ENCODE assay signal across 22 cellular contexts in the genomic region with DNA sequence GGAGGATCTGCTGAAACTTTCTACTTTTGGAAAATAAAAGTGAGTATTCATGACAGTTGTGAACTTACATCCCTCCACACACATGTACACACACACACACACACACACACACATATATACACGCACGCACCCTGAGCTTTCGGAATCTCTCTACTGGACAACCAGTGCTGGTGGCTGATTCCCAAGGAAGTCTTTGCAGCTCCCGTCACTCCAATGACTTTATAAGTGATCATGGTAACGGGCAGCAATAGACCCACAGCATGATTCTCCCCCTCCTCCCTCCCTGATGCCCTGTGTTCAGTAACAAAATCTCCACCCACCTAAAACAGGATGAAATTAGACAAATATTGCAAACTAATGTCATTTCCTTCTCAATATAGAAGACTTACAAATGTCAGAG.
DNase-seq lines count a peak whose midpoint lies in the region; ATAC-seq and TF ChIP-seq lines count a peak whose summit lies in the region.
"Had no signal": no experiment of that assay in that cellular context is flagged by ENCODE, and none has a peak within 500 bp of the region (broad histone marks: within the 10 kb centered on the region; RNA-seq: fewer than 3 reads in every experiment).

No MANE protein-coding gene starts in this region.

- no peak for TF ChIP-seq CTCF in esophagus muscularis mucosa (IDR thresholded peaks at IDR 0.05)
- no peak for TF ChIP-seq CTCF in nephron progenitor cell (IDR thresholded peaks at IDR 0.05)
- TF ChIP-seq CTCF in smooth muscle cell (IDR thresholded peaks at IDR 0.05; ENCODE audit: borderline replicate concordance, insufficient read depth, poor library complexity, severe bottlenecking), result no peak

- H3K4me1 ChIP-seq in GM23248 (ENCODE audit: insufficient read depth) (peaks cover 36% of the 10 kb centered on the region), esophagus muscularis mucosa (no peaks in the 10 kb centered on the region), smooth muscle cell (ENCODE audit: low read depth) (no peaks in the 10 kb centered on the region)
- H3K4me1 ChIP-seq: Caco-2 had no signal

- TF ChIP-seq EP300 in esophagus muscularis mucosa (IDR thresholded peaks at IDR 0.05), result no peak

- no peak for DNase-seq in GM23248
- DNase-seq in esophagus muscularis mucosa (ENCODE audit: extremely low spot score), result peak; percentile 74
- DNase-seq in nephron progenitor cell, result no peak
- DNase-seq in smooth muscle cell (lab: John Stamatoyannopoulos, UW; ENCODE audit: unreplicated experiment), result no peak
- DNase-seq in kidney tubule cell (ENCODE audit: low spot score), result no peak
- DNase-seq in RKO (ENCODE audit: low spot score), result no peak
- DNase-seq: 8988T; Caco-2; CD4-positive, alpha-beta memory T cell; DMS 273 treated with DMSO at 0.1 percent for 48 hours; DMS79 treated with DMSO at 0.1 percent for 48 hours; NCI-H1092; NCI-H1436; NCI-H187 treated with DMSO at 0.1 percent for 48 hours; NCI-H2107; NCI-H446 treated with DMSO at 0.1 percent for 48 hours; NCI-H526 treated with DMSO at 0.1 percent for 48 hours; Right ventricle myocardium superior had no signal

- H3K4me3 ChIP-seq in GM23248 (no peak overlapping the region), esophagus muscularis mucosa (no peak overlapping the region), smooth muscle cell (no peak overlapping the region)
- H3K4me3 ChIP-seq: BLaER1 treated with 17β-estradiol and CSF1 and Interleukin-3, amounts not matched to agents 10 nM and 100 nM; K562 had no signal

- peaks cover 35% of the 10 kb centered on the region for H3K4me1 Mint-ChIP-seq in nephron progenitor cell
- H3K4me1 Mint-ChIP-seq: CD4-positive, alpha-beta memory T cell had no signal

- no peaks in the 10 kb centered on the region for H3K9me3 ChIP-seq in GM23248 (ENCODE audit: low read depth)
- no peaks in the 10 kb centered on the region for H3K9me3 ChIP-seq in esophagus muscularis mucosa
- H3K9me3 ChIP-seq in smooth muscle cell (replicated peaks; ENCODE audit: low read depth), result no peaks in the 10 kb centered on the region
- H3K9me3 ChIP-seq: Caco-2 had no signal

- WGBS in GM23248 (ENCODE audit: low coverage in 1 of 2, low lambda C conversion rate in 2 of 2, missing lambda C conversion rate in 2 of 2), 2 experiments, result 48 to 57% methylated on average over 5 of the region's 5 CpGs
- 66% methylated on average over 5 of the region's 5 CpGs for WGBS in esophagus muscularis mucosa
- 75% methylated on average over 5 of the region's 5 CpGs for WGBS in smooth muscle cell (ENCODE audit: low lambda C conversion rate)

- intact Hi-C loops in esophagus muscularis mucosa (cut with DNase I), result no loop called here

- no peaks in the 10 kb centered on the region for H3K36me3 Mint-ChIP-seq in nephron progenitor cell (ENCODE audit: low read depth)
- H3K36me3 Mint-ChIP-seq: CD4-positive, alpha-beta memory T cell had no signal

- H3F3A ChIP-seq in GM23248 (ENCODE audit: insufficient read depth), result peaks cover 10% of the 10 kb centered on the region
- H3F3A ChIP-seq in smooth muscle cell (ENCODE audit: low read depth), result no peaks in the 10 kb centered on the region

- H3K4me3 Mint-ChIP-seq in nephron progenitor cell, result no peak overlapping the region
- H3K4me3 Mint-ChIP-seq: CD4-positive, alpha-beta memory T cell had no signal

- H3K27ac ChIP-seq in GM23248 (no peak overlapping the region), esophagus muscularis mucosa (replicated peaks in 1 of 4) (no peak overlapping the region), smooth muscle cell (ENCODE audit: low read depth) (no peak overlapping the region)
- H3K27ac ChIP-seq: BLaER1 treated with 17β-estradiol and CSF1 and Interleukin-3, amounts not matched to agents 10 nM and 100 nM had no signal

- ATAC-seq in GM18520 (IDR thresholded peaks at IDR 0.05; ENCODE audit: unreplicated experiment), result no peak
- no peak for ATAC-seq in GM18511 (IDR thresholded peaks at IDR 0.05; ENCODE audit: unreplicated experiment)
- ATAC-seq: K562 had no signal

- H3K36me3 ChIP-seq in GM23248 (ENCODE audit: low read depth) (no peaks in the 10 kb centered on the region), esophagus muscularis mucosa (no peaks in the 10 kb centered on the region), smooth muscle cell (ENCODE audit: low read depth) (no peaks in the 10 kb centered on the region)
- H3K36me3 ChIP-seq: BLaER1 treated with 17β-estradiol and CSF1 and Interleukin-3, amounts not matched to agents 10 nM and 100 nM had no signal

- H3K4me2 ChIP-seq in GM23248 (ENCODE audit: unreplicated experiment) (peak overlapping the region; percentile 3), smooth muscle cell (no peak overlapping the region)
- H3K4me2 ChIP-seq: BLaER1 treated with 17β-estradiol and CSF1 and Interleukin-3, amounts not matched to agents 10 nM and 100 nM had no signal

- no peaks in the 10 kb centered on the region for H3K9me3 Mint-ChIP-seq in nephron progenitor cell

- TF ChIP-seq POLR2A in esophagus muscularis mucosa (IDR thresholded peaks at IDR 0.05; ENCODE audit: low read depth), result no peak

- H3K9ac ChIP-seq in GM23248 (no peak overlapping the region), smooth muscle cell (ENCODE audit: low read depth) (no peak overlapping the region)
- H3K9ac ChIP-seq: BLaER1 treated with 17β-estradiol and CSF1 and Interleukin-3, amounts not matched to agents 10 nM and 100 nM had no signal

- peak overlapping the region; percentile 3 for H3K27ac Mint-ChIP-seq in nephron progenitor cell
- H3K27ac Mint-ChIP-seq: CD4-positive, alpha-beta memory T cell had no signal

- H3K79me2 ChIP-seq in GM23248 (ENCODE audit: insufficient read depth) (no peaks in the 10 kb centered on the region), smooth muscle cell (ENCODE audit: low read depth) (no peaks in the 10 kb centered on the region)

- no peaks in the 10 kb centered on the region for H3K9me2 ChIP-seq in GM23248 (ENCODE audit: insufficient read depth)

- no peaks in the 10 kb centered on the region for H3K27me3 Mint-ChIP-seq in nephron progenitor cell (ENCODE audit: low read depth, poor library complexity)

- peak overlapping the region; percentile 25 for H2AFZ ChIP-seq in GM23248
- peak overlapping the region; percentile 48 for H2AFZ ChIP-seq in smooth muscle cell (ENCODE audit: low read depth)

- no peaks in the 10 kb centered on the region for H3K27me3 ChIP-seq in GM23248 (replicated peaks; ENCODE audit: insufficient read depth)
- no peaks in the 10 kb centered on the region for H3K27me3 ChIP-seq in esophagus muscularis mucosa
- no peaks in the 10 kb centered on the region for H3K27me3 ChIP-seq in smooth muscle cell (ENCODE audit: low read depth)
- H3K27me3 ChIP-seq: BLaER1 treated with 17β-estradiol and CSF1 and Interleukin-3, amounts not matched to agents 10 nM and 100 nM had no signal

- in situ Hi-C loops in GM23248 (cut with MboI), result no loop called here

- H4K20me1 ChIP-seq in GM23248 (ENCODE audit: insufficient read depth) (no peaks in the 10 kb centered on the region), smooth muscle cell (ENCODE audit: low read depth) (no peaks in the 10 kb centered on the region)
- H4K20me1 ChIP-seq: BLaER1 treated with 17β-estradiol and CSF1 and Interleukin-3, amounts not matched to agents 10 nM and 100 nM had no signal
